ENCODE assay signal across 14 cellular contexts in genomic region chr3:98778383-98778782, GRCh38. TPM values are rescaled to one million over a fixed set of nuclear protein-coding genes. Genes with fewer than 3 reads are reported as not detected.
DNase-seq lines count a peak whose midpoint lies in the region; ATAC-seq, FAIRE-seq and TF ChIP-seq lines count a peak whose summit lies in the region.
"Had no signal": no experiment of that assay in that cellular context is flagged by ENCODE, and none has a peak within 500 bp of the region (broad histone marks: within the 10 kb centered on the region; RNA-seq: fewer than 3 reads in every experiment).

No MANE protein-coding gene starts in this region.

- H3K4me3 ChIP-seq in endothelial cell of umbilical vein (replicated peaks in 1 of 3; ENCODE audit: insufficient read depth in 1 of 3, low read depth in 1 of 3, low read length in 3 of 3) (no peak overlapping the region), rectal smooth muscle tissue (ENCODE audit: low read length) (no peak overlapping the region), trophoblast cell (ENCODE audit: low read depth, low read length) (no peak overlapping the region)
- H3K4me3 ChIP-seq: sigmoid colon had no signal

- no peak overlapping the region for H3K23ac ChIP-seq in trophoblast cell (ENCODE audit: low read length)

- H3K79me2 ChIP-seq in endothelial cell of umbilical vein (ENCODE audit: control insufficient read depth, insufficient read depth, low read length) (no peaks in the 10 kb centered on the region), trophoblast cell (ENCODE audit: control insufficient read depth, insufficient read depth, low read length, poor library complexity) (no peaks in the 10 kb centered on the region)

- H3K18ac ChIP-seq in trophoblast cell (ENCODE audit: low read length) = no peak overlapping the region

- no CpG with 5 or more reads among the region's 5 CpGs for whole genome bisulfite sequencing in trophoblast cell (ENCODE audit: extremely low coverage, insufficient coverage, insufficient read length)

- H3K9me3 ChIP-seq in endothelial cell of umbilical vein (replicated peaks; ENCODE audit: control insufficient read depth, insufficient read depth, low read length) = no peaks in the 10 kb centered on the region
- no peaks in the 10 kb centered on the region for H3K9me3 ChIP-seq in trophoblast cell (ENCODE audit: insufficient read depth, low read depth, low read length)
- H3K9me3 ChIP-seq: sigmoid colon had no signal

- in situ Hi-C loops in GM13976 (cut with MboI; ENCODE audit: low sequenced_read_pairs, unreplicated experiment) = no loop called here

- H3K4ac ChIP-seq in trophoblast cell (ENCODE audit: low read depth, low read length) = no peak overlapping the region

- TF ChIP-seq CTCF in endothelial cell of umbilical vein (IDR thresholded peaks at IDR 0.05; ENCODE audit: extremely low read depth in 1 of 2, insufficient read depth in 1 of 2, low read depth in 1 of 2, low read length in 2 of 2) = no peak
- no peak for TF ChIP-seq CTCF in GM13976 (IDR thresholded peaks at IDR 0.05; ENCODE audit: borderline replicate concordance, control extremely low read depth, extremely low read depth, insufficient read depth, missing control alignments)

- H3K4me1 ChIP-seq in endothelial cell of umbilical vein (ENCODE audit: control insufficient read depth, extremely low read depth, insufficient read depth, low read length) = peaks cover 42% of the 10 kb centered on the region
- H3K4me1 ChIP-seq in rectal smooth muscle tissue (ENCODE audit: control insufficient read depth, insufficient read depth, low read length) = no peaks in the 10 kb centered on the region
- H3K4me1 ChIP-seq in trophoblast cell (ENCODE audit: control insufficient read depth in 1 of 2, insufficient read depth in 2 of 2, low read length in 2 of 2) = peaks cover 7 to 9% of the 10 kb centered on the region in 2 experiments

- no peak overlapping the region for H2BK5ac ChIP-seq in trophoblast cell (ENCODE audit: low read depth, low read length, poor library complexity)

- intact Hi-C loops in endothelial cell of umbilical vein (cut with micrococcal nuclease) = no loop called here

- POLR2A ChIA-PET in endothelial cell of umbilical vein (lab: Charles Lee) = interaction anchor here (1.3 to 1.7 kb wide), 3 partner anchors 13 to 39 kb away, joined by 5 to 10 read pairs (median 6); no protein-coding TSS in a partner anchor

- CTCF ChIA-PET in endothelial cell of umbilical vein (lab: Charles Lee) = interaction anchor here (0.6 to 4.2 kb wide), 13 partner anchors 9 to 184 kb away, joined by 3 to 35 read pairs (median 5); partner anchors contain the start of gene ST3GAL6

- no peak overlapping the region for H2BK12ac ChIP-seq in trophoblast cell (ENCODE audit: low read length)

- dilution Hi-C loops in endothelial cell of umbilical vein (cut with MboI; ENCODE audit: extremely low pct_ligation_motif_present, low sequenced_read_pairs) = no loop called here

- no peaks in the 10 kb centered on the region for H4K20me1 ChIP-seq in endothelial cell of umbilical vein (replicated peaks; ENCODE audit: control insufficient read depth, extremely low read depth, insufficient read depth, low read length)

- FAIRE-seq in endothelial cell of umbilical vein (lab: Jason Lieb, UNC) = no peak

- H3K36me3 ChIP-seq in endothelial cell of umbilical vein (ENCODE audit: control insufficient read depth in 2 of 2, extremely low read depth in 1 of 2, insufficient read depth in 2 of 2, low read length in 2 of 2) = peaks cover 0 to 4% of the 10 kb centered on the region in 2 experiments
- no peaks in the 10 kb centered on the region for H3K36me3 ChIP-seq in rectal smooth muscle tissue (ENCODE audit: control insufficient read depth, insufficient read depth, low read length)
- H3K36me3 ChIP-seq in trophoblast cell (ENCODE audit: control insufficient read depth in 1 of 2, insufficient read depth in 2 of 2, low read length in 2 of 2) = peaks cover 0 to 2% of the 10 kb centered on the region in 2 experiments
- H3K36me3 ChIP-seq: sigmoid colon had no signal

- peak; percentile 38 for ATAC-seq in GM19463 (IDR thresholded peaks at IDR 0.05; ENCODE audit: unreplicated experiment)
- ATAC-seq: activated CD8-positive, alpha-beta memory T cell treated with anti-CD3 and anti-CD28 coated beads, Interleukin-2, amount 10 ng/mL, durations not matched to agents 7 days and 5 days had no signal

- H3K9ac ChIP-seq in endothelial cell of umbilical vein (replicated peaks; ENCODE audit: extremely low read depth, insufficient read depth, low read length) = peak overlapping the region; percentile 74
- H3K9ac ChIP-seq in rectal smooth muscle tissue (ENCODE audit: low read length) = no peak overlapping the region
- H3K9ac ChIP-seq in trophoblast cell (ENCODE audit: low read length) = no peak overlapping the region
- H3K9ac ChIP-seq: KMS-11 had no signal

- peak; percentile 52 to 92 for DNase-seq in NOMO-1 (lab: John Stamatoyannopoulos, UW; ENCODE audit: unreplicated experiment in 2 of 2)
- DNase-seq in endothelial cell of umbilical vein (ENCODE audit: low read depth, low spot score) = peak; percentile 55
- no peak for DNase-seq in HK-2 (ENCODE audit: unreplicated experiment)
- no peak for DNase-seq in GM13976 (ENCODE audit: low spot score)
- DNase-seq in trophoblast cell = no peak
- no peak for DNase-seq in activated CD4-positive, alpha-beta T cell treated with anti-CD3 and anti-CD28 coated beads for 48 hours
- DNase-seq: activated CD8-positive, alpha-beta memory T cell treated with anti-CD3 and anti-CD28 coated beads, Interleukin-2, amount 10 ng/mL, durations not matched to agents 7 days and 5 days; mesendoderm; sigmoid colon had no signal

- BruUV-seq in endothelial cell of umbilical vein (replicated peaks; lab: Mats Ljungman, UMichigan) = no TSS peak

- H3K14ac ChIP-seq in trophoblast cell (ENCODE audit: low read length) = no peak overlapping the region

- no peak for TF ChIP-seq POLR2A in endothelial cell of umbilical vein (IDR thresholded peaks at IDR 0.05; ENCODE audit: low read depth, low read length)

- no peaks in the 10 kb centered on the region for H3K27me3 ChIP-seq in endothelial cell of umbilical vein (ENCODE audit: control insufficient read depth in 2 of 2, insufficient read depth in 2 of 2, low read length in 2 of 2)
- H3K27me3 ChIP-seq in rectal smooth muscle tissue (ENCODE audit: control insufficient read depth, insufficient read depth, low read length) = no peaks in the 10 kb centered on the region
- H3K27me3 ChIP-seq in trophoblast cell (ENCODE audit: insufficient read depth, low read length) = no peaks in the 10 kb centered on the region
- H3K27me3 ChIP-seq: sigmoid colon had no signal

- H3K4me2 ChIP-seq in endothelial cell of umbilical vein (ENCODE audit: insufficient read depth, low read length) (peak overlapping the region; percentile 70), trophoblast cell (ENCODE audit: low read length) (no peak overlapping the region)
- H3K4me2 ChIP-seq: KMS-11 had no signal

- H3K9me1 ChIP-seq in endothelial cell of umbilical vein (replicated peaks; ENCODE audit: control insufficient read depth, extremely low read depth, insufficient read depth, low read length) = no peaks in the 10 kb centered on the region

- no peak overlapping the region for H4K12ac ChIP-seq in trophoblast cell (ENCODE audit: low read depth, low read length)

- H2AK5ac ChIP-seq in trophoblast cell (ENCODE audit: low read length) = no peak overlapping the region

- H3K27ac ChIP-seq in endothelial cell of umbilical vein (ENCODE audit: insufficient read depth, low read depth, low read length) (peak overlapping the region; percentile 98), rectal smooth muscle tissue (ENCODE audit: low read depth, low read length) (peak overlapping the region; percentile 8), trophoblast cell (ENCODE audit: low read depth, low read length) (no peak overlapping the region)
- H3K27ac ChIP-seq: KMS-11 had no signal

- H2AFZ ChIP-seq in endothelial cell of umbilical vein (ENCODE audit: low read depth, low read length) (no peak overlapping the region), trophoblast cell (ENCODE audit: insufficient read depth, low read length, poor library complexity) (no peak overlapping the region)

- H2BK120ac ChIP-seq in trophoblast cell (ENCODE audit: insufficient read depth, low read length, poor library complexity) = no peak overlapping the region

- H3K79me1 ChIP-seq in trophoblast cell (ENCODE audit: low read length) = no peaks in the 10 kb centered on the region

- H4K91ac ChIP-seq in trophoblast cell (ENCODE audit: low read depth, low read length) = no peak overlapping the region

- H4K8ac ChIP-seq in trophoblast cell (ENCODE audit: low read depth, low read length) = no peak overlapping the region

TF ChIP-seq in endothelial cell of umbilical vein, 7 proteins besides CTCF, POLR2A, EP300 and RAD21:
- TF ChIP-seq GATA2 (IDR thresholded peaks at IDR 0.05; ENCODE audit: insufficient read depth, insufficient read length, low read depth, low read length) = no peak
- no peak for TF ChIP-seq MYC (IDR thresholded peaks at IDR 0.05; ENCODE audit: low read depth, low read length)
- TF ChIP-seq JUN (IDR thresholded peaks at IDR 0.05; ENCODE audit: borderline replicate concordance, insufficient read depth, insufficient read length, low read depth) = no peak
- no peak for TF ChIP-seq EZH2 (IDR thresholded peaks at IDR 0.05; ENCODE audit: borderline replicate concordance, low read depth, low read length, severe bottlenecking)
- TF ChIP-seq MAX (IDR thresholded peaks at IDR 0.05; ENCODE audit: insufficient read depth, insufficient read length) = no peak
- no peak for TF ChIP-seq FOS (IDR thresholded peaks at IDR 0.05; ENCODE audit: borderline replicate concordance, insufficient read depth, low read length)
- TF ChIP-seq POLR2AphosphoS5 (IDR thresholded peaks at IDR 0.05; ENCODE audit: insufficient read depth, low read depth, low read length) = no peak

RNA-seq across cellular contexts. Expression of gene ST3GAL6, which starts 15.2 kb away (rescaled TPM):
- total RNA-seq in endothelial cell of umbilical vein = 17.7 and 35.9 TPM in 2 replicates
- 11.3 and 13.2 TPM in 2 replicates for polyA plus RNA-seq in endothelial cell of umbilical vein
- polyA plus RNA-seq in endothelial cell of umbilical vein (2011; cell fraction: cytosol; rRNA removed) = 9.4 and 9.9 TPM in 2 replicates
- 44.5 and 49.7 TPM in 2 replicates for polyA plus RNA-seq in endothelial cell of umbilical vein (2011; cell fraction: nucleus; rRNA removed)
- polyA plus RNA-seq in endothelial cell of umbilical vein (2012) = 19.5 and 21.1 TPM in 2 replicates
- polyA minus RNA-seq in endothelial cell of umbilical vein = 11.9 and 23.9 TPM in 2 replicates
- polyA minus RNA-seq in endothelial cell of umbilical vein (2011; cell fraction: cytosol; rRNA and poly(A)+ RNA removed) = not detected
- 35.4 and 40.4 TPM in 2 replicates for polyA minus RNA-seq in endothelial cell of umbilical vein (2011; cell fraction: nucleus; rRNA and poly(A)+ RNA removed)
- 8.0 and 8.2 TPM in 2 replicates for polyA plus RNA-seq in trophoblast cell (2013)
- total RNA-seq: NCI-H460; T-helper 1 cell treated with Interleukin-12 subunit alpha and Interleukin-12 subunit beta and Interleukin-4 antibody, amounts not matched to agents 30 ng/mL and 1 ng/mL, for 36 hours had no signal

Comparison
In these comparisons a context has a peak if more than half of its experiments do, and no peak if none do; other contexts are left out.
1. DNase-seq: peak in NOMO-1 (2 of 2) and endothelial cell of umbilical vein (single experiment); none in HK-2 (single experiment), GM13976 (single experiment), trophoblast cell (0 of 2) and activated CD4-positive, alpha-beta T cell treated with anti-CD3 and anti-CD28 coated beads for 48 hours (single experiment).